16 cellular contexts compared by ENCODE assay signal in genomic region chr17:70609566-70609965, GRCh38.
DNase-seq lines count a peak whose midpoint lies in the region; TF ChIP-seq lines count a peak whose summit lies in the region.
"Had no signal": no experiment of that assay in that cellular context is flagged by ENCODE, and none has a peak within 500 bp of the region (broad histone marks: within the 10 kb centered on the region; RNA-seq: fewer than 3 reads in every experiment).

No MANE protein-coding gene starts in this region.

- H3K9me3 ChIP-seq in Peyer's patch: no peaks in the 10 kb centered on the region
- H3K9me3 ChIP-seq: MG63 had no signal

- no peaks in the 10 kb centered on the region for H3K4me1 ChIP-seq in Peyer's patch

- H3K36me3 ChIP-seq in Peyer's patch: no peaks in the 10 kb centered on the region
- H3K36me3 ChIP-seq: MG63 had no signal

- TF ChIP-seq POLR2A in Peyer's patch (IDR thresholded peaks at IDR 0.05): no peak

- peak; percentile 8 for DNase-seq in G401 (ENCODE audit: low spot score)
- DNase-seq in foreskin melanocyte: peak; percentile 86
- DNase-seq in medulla oblongata (ENCODE audit: extremely low spot score): peak; percentile 96
- peak; percentile 97 for DNase-seq in putamen (ENCODE audit: low spot score)
- DNase-seq in NCI-H1930 (lab: John Stamatoyannopoulos, UW): no peak
- DNase-seq in Peyer's patch: no peak
- DNase-seq in SIG-M5 (lab: John Stamatoyannopoulos, UW): no peak
- no peak for DNase-seq in stimulated activated CD4-positive, alpha-beta T cell treated with anti-CD3 and anti-CD28 coated beads, Interleukin-2, amount 100 ng/mL, for 48 hours
- DNase-seq: Calu3, H7, IMR-90, Karpas-422, MG63, NCI-H1092 treated with DMSO at 0.1 percent for 48 hours, NCI-H510A treated with DMSO at 0.1 percent for 48 hours, SHP77 treated with DMSO at 0.1 percent for 48 hours had no signal

- H3K27me3 ChIP-seq in Peyer's patch: no peaks in the 10 kb centered on the region
- H3K27me3 ChIP-seq: MG63 had no signal

- H3K27ac ChIP-seq in Peyer's patch: no peak overlapping the region

- H3K4me3 ChIP-seq in Peyer's patch: no peak overlapping the region
- H3K4me3 ChIP-seq: MG63 had no signal

- no peak for TF ChIP-seq CTCF in Peyer's patch (IDR thresholded peaks at IDR 0.05)

- in situ Hi-C loops in G401 (cut with HindIII; ENCODE audit: low sequenced_read_pairs): no loop called here

Comparison
In these comparisons a context has a peak if more than half of its experiments do, and no peak if none do; other contexts are left out.
1. DNase-seq: peak in G401 (single experiment), foreskin melanocyte (single experiment), medulla oblongata (single experiment) and putamen (single experiment); none in NCI-H1930 (0 of 2), Peyer's patch (0 of 3), SIG-M5 (single experiment) and stimulated activated CD4-positive, alpha-beta T cell treated with anti-CD3 and anti-CD28 coated beads, Interleukin-2, amount 100 ng/mL, for 48 hours (0 of 2).